ENCODE assay signal across 8 cellular contexts in the genomic region with DNA sequence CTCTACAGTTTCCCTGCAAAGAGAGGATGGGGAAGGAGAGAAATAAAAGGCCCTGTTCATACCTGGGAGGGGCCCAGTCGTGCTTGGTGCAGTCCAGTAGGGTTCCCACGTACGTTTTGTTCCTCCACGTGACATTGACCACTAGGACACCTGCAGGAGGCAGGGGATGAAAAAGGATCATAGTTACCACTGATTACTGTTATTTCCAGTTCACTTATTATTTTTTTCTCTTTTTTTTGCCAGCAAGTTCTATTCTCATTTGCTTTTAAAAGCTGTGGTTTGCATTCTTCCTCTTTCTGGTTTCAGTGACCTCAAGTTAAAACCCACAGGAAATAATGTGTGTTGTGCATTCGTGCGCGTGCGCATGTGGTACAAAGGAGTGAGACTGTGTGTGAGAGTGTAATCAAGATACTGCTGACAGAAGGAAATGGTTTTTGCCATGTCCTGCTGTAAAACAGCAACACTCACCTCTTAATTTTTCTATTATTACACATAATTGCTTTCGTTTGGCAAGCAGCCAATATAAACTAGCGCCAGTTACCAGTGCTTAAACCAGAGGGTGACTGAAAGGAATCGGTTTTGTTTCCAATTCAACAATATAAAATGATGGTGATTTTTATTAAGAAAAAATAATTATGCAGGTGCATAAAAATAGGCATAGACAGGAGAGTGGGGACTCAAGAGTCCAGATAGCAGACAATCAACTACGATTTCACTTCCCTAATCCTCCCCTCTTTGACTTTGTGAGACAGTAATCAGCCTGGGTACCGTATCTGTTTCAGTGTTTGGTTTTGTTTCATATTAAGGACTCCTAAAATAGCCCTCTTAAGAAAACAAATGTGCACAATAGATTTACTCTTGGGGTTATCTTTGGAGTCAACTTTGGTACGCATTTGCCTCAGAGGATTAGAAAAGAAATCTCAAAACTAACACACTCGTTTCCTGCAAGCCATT.
A peak's percentile ranks its signal among the peaks of the same experiment; 100 is the strongest.
DNase-seq lines count a peak whose midpoint lies in the region; ATAC-seq, FAIRE-seq and TF ChIP-seq lines count a peak whose summit lies in the region.

No MANE protein-coding gene starts in this region.

- peak overlapping the region; percentile 80 for H3K4me2 ChIP-seq in Karpas-422 (ENCODE audit: low read depth, low read length, poor library complexity, severe bottlenecking)

- H3K9ac ChIP-seq in Karpas-422 (ENCODE audit: low read length) = peak overlapping the region; percentile 71

- intact Hi-C loops in vagina (cut with DNase I) = no loop called here

- H3K9me3 ChIP-seq in Karpas-422 (ENCODE audit: low read length) (no peaks in the 10 kb centered on the region), RWPE2 (ENCODE audit: severe bottlenecking) (no peaks in the 10 kb centered on the region), vagina (no peaks in the 10 kb centered on the region)

- H4K20me1 ChIP-seq in Karpas-422 (ENCODE audit: insufficient read depth, low read depth, low read length) = no peaks in the 10 kb centered on the region

- H2AFZ ChIP-seq in Karpas-422 (ENCODE audit: low read length) = no peak overlapping the region

- no peaks in the 10 kb centered on the region for H3K27me3 ChIP-seq in Karpas-422 (ENCODE audit: low read length)
- H3K27me3 ChIP-seq in RWPE2 (ENCODE audit: insufficient read depth, poor library complexity, severe bottlenecking) = no peaks in the 10 kb centered on the region
- H3K27me3 ChIP-seq in vagina = no peaks in the 10 kb centered on the region

- H3K79me2 ChIP-seq in Karpas-422 (ENCODE audit: low read length) = no peaks in the 10 kb centered on the region

- no peak for TF ChIP-seq POLR2A in vagina (IDR thresholded peaks at IDR 0.05)

- ATAC-seq in GM21717 (IDR thresholded peaks at IDR 0.05; ENCODE audit: unreplicated experiment) (peak; percentile 78), RWPE2 (ENCODE audit: low read depth) (peak; percentile 57)

- peak; percentile 54 for DNase-seq in DMS79 (lab: John Stamatoyannopoulos, UW)
- DNase-seq in Karpas-422 = peak; percentile 98
- no peak for DNase-seq in RWPE2 (ENCODE audit: low spot score)
- peak; percentile 22 for DNase-seq in activated effector memory CD4-positive, alpha-beta T cell treated with Interleukin-2 at 50 U/mL for 16 hours
- peak; percentile 32 to 38 for DNase-seq in frontal cortex (ENCODE audit: low spot score in 2 of 2)
- DNase-seq in renal cortical epithelial cell (ENCODE audit: low read depth) = peak; percentile 97
- DNase-seq in vagina (ENCODE audit: extremely low spot score in 2 of 2) = no peak

- no peaks in the 10 kb centered on the region for H3K36me3 ChIP-seq in Karpas-422 (ENCODE audit: insufficient read depth, low read length)
- no peaks in the 10 kb centered on the region for H3K36me3 ChIP-seq in RWPE2 (ENCODE audit: low read depth)
- H3K36me3 ChIP-seq in vagina = no peaks in the 10 kb centered on the region

- H3K4me3 ChIP-seq in Karpas-422 (ENCODE audit: low read length) = peak overlapping the region; percentile 71
- H3K4me3 ChIP-seq in RWPE2 (ENCODE audit: severe bottlenecking) = no peak overlapping the region
- no peak overlapping the region for H3K4me3 ChIP-seq in vagina

- no peak for FAIRE-seq in frontal cortex (lab: Jason Lieb, UNC)

- H3K9me2 ChIP-seq in Karpas-422 (replicated peaks; ENCODE audit: insufficient read depth, low read length) = no peaks in the 10 kb centered on the region

- peak overlapping the region; percentile 98 for H3K27ac ChIP-seq in Karpas-422 (ENCODE audit: low read length)
- peak overlapping the region; percentile 58 for H3K27ac ChIP-seq in RWPE2 (ENCODE audit: poor library complexity, severe bottlenecking)
- H3K27ac ChIP-seq in vagina = no peak overlapping the region

- H3K4me1 ChIP-seq in Karpas-422 (ENCODE audit: low read length) = peaks cover 96% of the 10 kb centered on the region
- peaks cover 34% of the 10 kb centered on the region for H3K4me1 ChIP-seq in RWPE2 (ENCODE audit: insufficient read depth, poor library complexity, severe bottlenecking)
- peaks cover 39% of the 10 kb centered on the region for H3K4me1 ChIP-seq in vagina

- no peak for TF ChIP-seq CTCF in RWPE2 (IDR thresholded peaks at IDR 0.05; ENCODE audit: poor library complexity, severe bottlenecking)
- no peak for TF ChIP-seq CTCF in vagina (IDR thresholded peaks at IDR 0.05)

Comparison
In these comparisons a context has a peak if more than half of its experiments do, and no peak if none do; other contexts are left out.
1. DNase-seq: peak in DMS79 (single experiment), Karpas-422 (single experiment), activated effector memory CD4-positive, alpha-beta T cell treated with Interleukin-2 at 50 U/mL for 16 hours (single experiment), frontal cortex (2 of 2) and renal cortical epithelial cell (single experiment); none in RWPE2 (single experiment) and vagina (0 of 2).